18 cellular contexts compared by ENCODE assay signal in genomic region chr6:112234596-112234995, GRCh38. TPM values are rescaled to one million over a fixed set of nuclear protein-coding genes. Genes with fewer than 3 reads are reported as not detected.
A peak's percentile ranks its signal among the peaks of the same experiment; 100 is the strongest.
DNase-seq lines count a peak whose midpoint lies in the region; ATAC-seq and TF ChIP-seq lines count a peak whose summit lies in the region.
"Had no signal": no experiment of that assay in that cellular context is flagged by ENCODE, and none has a peak within 500 bp of the region (broad histone marks: within the 10 kb centered on the region; RNA-seq: fewer than 3 reads in every experiment).

No MANE protein-coding gene starts in this region.

- no peaks in the 10 kb centered on the region; a peak in 1 of 4 replicates for H3K79me1 ChIP-seq in IMR-90 (ENCODE audit: low read depth in 1 of 2, low read length in 2 of 2)
- H3K79me1 ChIP-seq in mesenchymal stem cell (replicated peaks; ENCODE audit: low read length, poor library complexity, severe bottlenecking) = no peaks in the 10 kb centered on the region

- TF ChIP-seq EP300 in suprapubic skin (IDR thresholded peaks at IDR 0.05) = no peak

- no peaks in the 10 kb centered on the region for H4K20me1 ChIP-seq in IMR-90 (ENCODE audit: insufficient read depth, low read length)

- TF ChIP-seq POLR2A in IMR-90 (IDR thresholded peaks at IDR 0.05; ENCODE audit: low read depth, low read length) (no peak), suprapubic skin (IDR thresholded peaks at IDR 0.05) (no peak)

- in situ Hi-C loops in IMR-90 (cut with MboI; ENCODE audit: low sequenced_read_pairs) = no loop called here

- H4K91ac ChIP-seq in IMR-90 (ENCODE audit: insufficient read depth, low read depth, low read length) (no peak overlapping the region), mesenchymal stem cell (ENCODE audit: low read length) (no peak overlapping the region)

- TF ChIP-seq CTCF in IMR-90 (conservative IDR thresholded peaks at IDR 0.05; ENCODE audit: low read depth, low read length) = no peak
- no peak for TF ChIP-seq CTCF in suprapubic skin (IDR thresholded peaks at IDR 0.05)

- no peak overlapping the region for H2BK12ac ChIP-seq in mesenchymal stem cell (ENCODE audit: low read length in 2 of 2)

- H3K27ac ChIP-seq in IMR-90 (ENCODE audit: insufficient read depth, low read length) (no peak overlapping the region; the same call in 1 of the 2 replicates), duodenal mucosa (ENCODE audit: low read depth, low read length) (peak overlapping the region; percentile 49), mesenchymal stem cell (ENCODE audit: low read length, poor library complexity, severe bottlenecking) (no peak overlapping the region), suprapubic skin (peak overlapping the region; percentile 81)

- H3K9me1 ChIP-seq in IMR-90 (ENCODE audit: insufficient read depth, low read length) = peaks cover 4% of the 10 kb centered on the region; the same call in 1 of the 2 replicates

- H3K23ac ChIP-seq in IMR-90 (ENCODE audit: low read depth, low read length) (no peak overlapping the region), mesenchymal stem cell (ENCODE audit: low read length in 2 of 2) (no peak overlapping the region)

- H3K14ac ChIP-seq in IMR-90 (replicated peaks; ENCODE audit: low read depth, low read length) = no peak overlapping the region
- no peak overlapping the region for H3K14ac ChIP-seq in mesenchymal stem cell (ENCODE audit: low read length in 2 of 2)

- H3K9me3 ChIP-seq in IMR-90 (ENCODE audit: control insufficient read depth, insufficient read depth, low read length) = no peaks in the 10 kb centered on the region
- H3K9me3 ChIP-seq in duodenal mucosa (ENCODE audit: control insufficient read depth in 1 of 2, low read length in 2 of 2) = no peaks in the 10 kb centered on the region
- no peaks in the 10 kb centered on the region for H3K9me3 ChIP-seq in mesenchymal stem cell (ENCODE audit: control insufficient read depth, low read length)
- no peaks in the 10 kb centered on the region for H3K9me3 ChIP-seq in suprapubic skin
- H3K9me3 ChIP-seq: HAP-1 had no signal

- TF ChIP-seq RAD21 in IMR-90 (IDR thresholded peaks at IDR 0.05; ENCODE audit: low read length) = no peak

- H2AK5ac ChIP-seq in IMR-90 (ENCODE audit: low read depth, low read length) = no peak overlapping the region
- H2AK5ac ChIP-seq in mesenchymal stem cell (ENCODE audit: low read length, severe bottlenecking) = no peak overlapping the region

- intact Hi-C loops in IMR-90 (cut with micrococcal nuclease) = no loop called here

- peaks cover 2% of the 10 kb centered on the region; the same call in 1 of the 2 replicates for H3K36me3 ChIP-seq in IMR-90 (ENCODE audit: control insufficient read depth, insufficient read depth, low read length)
- no peaks in the 10 kb centered on the region for H3K36me3 ChIP-seq in duodenal mucosa (ENCODE audit: control insufficient read depth in 1 of 2, insufficient read depth in 2 of 2, low read length in 2 of 2)
- peaks cover 0 to 32% of the 10 kb centered on the region in 2 experiments for H3K36me3 ChIP-seq in mesenchymal stem cell (ENCODE audit: control insufficient read depth in 1 of 2, insufficient read depth in 2 of 2, low read depth in 1 of 2, low read length in 2 of 2)
- no peaks in the 10 kb centered on the region for H3K36me3 ChIP-seq in suprapubic skin
- H3K36me3 ChIP-seq: HAP-1 had no signal

- ATAC-seq in IMR-90 (ENCODE audit: low read depth) (no peak), HG03469 (IDR thresholded peaks at IDR 0.05; ENCODE audit: unreplicated experiment) (no peak)
- ATAC-seq: naive thymus-derived CD4-positive, alpha-beta T cell had no signal

- no peak overlapping the region for H2AK9ac ChIP-seq in IMR-90 (replicated peaks; ENCODE audit: low read depth, low read length, poor library complexity)

- H3K4me1 ChIP-seq in IMR-90 (ENCODE audit: control insufficient read depth, insufficient read depth, low read length) (peaks cover 15% of the 10 kb centered on the region), duodenal mucosa (ENCODE audit: control insufficient read depth in 1 of 2, insufficient read depth in 2 of 2, low read length in 2 of 2) (peaks cover 5 to 8% of the 10 kb centered on the region in 2 donors), mesenchymal stem cell (ENCODE audit: control insufficient read depth, insufficient read depth, low read depth, low read length) (no peaks in the 10 kb centered on the region), suprapubic skin (peaks cover 45% of the 10 kb centered on the region)

- no peak overlapping the region for H2AFZ ChIP-seq in IMR-90 (replicated peaks; ENCODE audit: low read length, poor library complexity)
- no peak overlapping the region for H2AFZ ChIP-seq in mesenchymal stem cell (ENCODE audit: low read depth, low read length)

- no peak overlapping the region for H2BK120ac ChIP-seq in IMR-90 (ENCODE audit: low read depth, low read length)
- H2BK120ac ChIP-seq in mesenchymal stem cell (ENCODE audit: low read depth, low read length) = no peak overlapping the region

- CTCF ChIA-PET in IMR-90 (lab: Yijun Ruan, JAX) = interaction anchor here (0.7 to 1.4 kb wide), 2 partner anchors 52 to 57 kb away, joined by 3 read pairs; no protein-coding TSS in a partner anchor

- DNase-seq in IMR-90 (no peak), mesenchymal stem cell (no peak), suprapubic skin (ENCODE audit: low spot score in 2 of 2) (no peak), SKM-1 treated with dmso at 0.1 percent for 144 hours (lab: John Stamatoyannopoulos, UW; ENCODE audit: unreplicated experiment) (no peak), NCI-H774 (lab: John Stamatoyannopoulos, UW) (no peak)
- DNase-seq in central memory CD4-positive, alpha-beta T cell = no peak
- DNase-seq: activated CD4-positive, alpha-beta memory T cell treated with anti-CD3 and anti-CD28 coated beads, Interleukin-2, amount 10 ng/mL, durations not matched to agents 7 days and 5 days; activated naive CD4-positive, alpha-beta T cell treated with anti-CD3 and anti-CD28 coated beads, Interleukin-2, amount 10 ng/mL, durations not matched to agents 7 days and 5 days; activated T-cell treated with anti-CD3 and anti-CD28 coated beads, Interleukin-2, amount 50 U/mL, for 24 hours; COR-L47; Karpas-422; naive thymus-derived CD4-positive, alpha-beta T cell; NCI-H1105 treated with DMSO at 0.1 percent for 48 hours; NCI-H345; stimulated activated naive CD4-positive, alpha-beta T cell had no signal

- H3K4me3 ChIP-seq in IMR-90 (ENCODE audit: insufficient read depth, low read depth, low read length) (no peak overlapping the region), duodenal mucosa (ENCODE audit: low read depth in 1 of 2, low read length in 2 of 2) (no peak overlapping the region), mesenchymal stem cell (ENCODE audit: insufficient read depth in 1 of 2, low read depth in 1 of 2, low read length in 2 of 2) (peak overlapping the region in 1 of 2 experiments; percentile 38), suprapubic skin (no peak overlapping the region)
- H3K4me3 ChIP-seq: HAP-1 had no signal

- H3K27me3 ChIP-seq in IMR-90 (ENCODE audit: control insufficient read depth, insufficient read depth, low read length) (no peaks in the 10 kb centered on the region), duodenal mucosa (ENCODE audit: control insufficient read depth in 1 of 2, insufficient read depth in 2 of 2, low read length in 2 of 2) (no peaks in the 10 kb centered on the region), mesenchymal stem cell (ENCODE audit: control insufficient read depth in 1 of 2, insufficient read depth in 1 of 2, low read length in 2 of 2) (no peaks in the 10 kb centered on the region), suprapubic skin (no peaks in the 10 kb centered on the region)

- 0 out of 2 replicates have a peak overlapping the region, but pooled peaks have one; percentile 77 for H4K5ac ChIP-seq in IMR-90 (ENCODE audit: low read depth, low read length)

- H2BK5ac ChIP-seq in IMR-90 (ENCODE audit: low read depth, low read length, poor library complexity, severe bottlenecking) (no peak overlapping the region), mesenchymal stem cell (ENCODE audit: low read depth, low read length, poor library complexity, severe bottlenecking) (no peak overlapping the region)

- H3K4me2 ChIP-seq in IMR-90 (ENCODE audit: low read depth, low read length) (no peak overlapping the region), mesenchymal stem cell (ENCODE audit: low read length, poor library complexity, severe bottlenecking) (no peak overlapping the region)

- H3K9ac ChIP-seq in IMR-90 (ENCODE audit: low read depth, low read length) (no peak overlapping the region), duodenal mucosa (ENCODE audit: low read depth in 1 of 2, low read length in 2 of 2) (no peak overlapping the region), mesenchymal stem cell (ENCODE audit: low read length) (peak overlapping the region; percentile 83)

- peak overlapping the region; percentile 65; the same call in 1 of the 2 replicates for H2BK20ac ChIP-seq in IMR-90 (ENCODE audit: low read depth, low read length)

- H3K4ac ChIP-seq in IMR-90 (ENCODE audit: low read depth, low read length) (peak overlapping the region; percentile 57; the same call in 1 of the 2 replicates), mesenchymal stem cell (ENCODE audit: low read depth in 1 of 2, low read length in 2 of 2) (no peak overlapping the region)

- H3K18ac ChIP-seq in IMR-90 (ENCODE audit: low read depth, low read length) (0 out of 2 replicates have a peak overlapping the region, but pooled peaks have one; percentile 71), mesenchymal stem cell (ENCODE audit: low read depth in 1 of 2, low read length in 2 of 2) (no peak overlapping the region)

- WGBS in IMR-90 (ENCODE audit: extremely low coverage in 2 of 2, insufficient read length in 1 of 2), 2 experiments = 20% methylated on average over 1 of the region's 5 CpGs; no CpG with 5 or more reads in 1 of the 2 experiments
- WGBS in mesenchymal stem cell = 85% methylated on average over 3 of the region's 5 CpGs
- 34% methylated on average over 5 of the region's 5 CpGs for WGBS in suprapubic skin

- BruUV-seq in IMR-90 (replicated peaks; lab: Mats Ljungman, UMichigan) = no TSS peak

- no peak overlapping the region for H3K56ac ChIP-seq in IMR-90 (ENCODE audit: extremely low read depth, insufficient read depth, low read length)

- dilution Hi-C loops in IMR-90 (cut with HindIII; ENCODE audit: low sequenced_read_pairs, unreplicated experiment) = no loop called here

- POLR2A ChIA-PET in IMR-90 (lab: Charles Lee; ENCODE audit: unreplicated experiment) = no interaction called here

- H2BK15ac ChIP-seq in IMR-90 (ENCODE audit: low read depth, low read length) (peak overlapping the region; percentile 23; the same call in 2 of the 3 replicates), mesenchymal stem cell (ENCODE audit: low read depth, poor library complexity, severe bottlenecking) (no peak overlapping the region)

- H4K8ac ChIP-seq in IMR-90 (ENCODE audit: low read depth in 2 of 2, low read length in 2 of 2) (peak overlapping the region; percentile 13 to 27; a peak in 1 of 4 replicates), mesenchymal stem cell (ENCODE audit: low read length) (no peak overlapping the region)

RNA-seq across cellular contexts. Expression of gene LAMA4, which starts 19.8 kb away (rescaled TPM):
- total RNA-seq in IMR-90 (2012; rRNA removed) = 29.7 and 35.8 TPM in 2 replicates
- 28.9 and 33.9 TPM in 2 replicates for polyA plus RNA-seq in IMR-90 (2012; rRNA removed)
- polyA plus RNA-seq in IMR-90 (2012; cell fraction: cytosol; rRNA removed) = 51.0 and 61.1 TPM in 2 replicates
- polyA plus RNA-seq in IMR-90 (2012; cell fraction: nucleus; rRNA removed; ENCODE audit: low replicate concordance) = 36.2 and 63.2 TPM in 2 replicates
- 51.1 TPM for polyA plus RNA-seq in mesenchymal stem cell (2013, experiment 1 of 2)
- 47.5 TPM for polyA plus RNA-seq in mesenchymal stem cell (2013, experiment 2 of 2)
- total RNA-seq in suprapubic skin = 10 to 100 TPM; 10.4 to 44.0 (median 23.6) TPM
- total RNA-seq: activated CD4-positive, alpha-beta memory T cell treated with anti-CD3 and anti-CD28 coated beads, Interleukin-2, amount 10 ng/mL, durations not matched to agents 7 days and 5 days; naive thymus-derived CD4-positive, alpha-beta T cell had no signal
- polyA plus RNA-seq: naive thymus-derived CD4-positive, alpha-beta T cell had no signal

Comparison
In these comparisons a context has a peak if more than half of its experiments do, and no peak if none do; other contexts are left out.
1. H3K27ac ChIP-seq: peak in duodenal mucosa (single experiment) and suprapubic skin (single experiment); none in IMR-90 (single experiment) and mesenchymal stem cell (single experiment).